ENCODE assay signal across 1 cellular context in the genomic region with DNA sequence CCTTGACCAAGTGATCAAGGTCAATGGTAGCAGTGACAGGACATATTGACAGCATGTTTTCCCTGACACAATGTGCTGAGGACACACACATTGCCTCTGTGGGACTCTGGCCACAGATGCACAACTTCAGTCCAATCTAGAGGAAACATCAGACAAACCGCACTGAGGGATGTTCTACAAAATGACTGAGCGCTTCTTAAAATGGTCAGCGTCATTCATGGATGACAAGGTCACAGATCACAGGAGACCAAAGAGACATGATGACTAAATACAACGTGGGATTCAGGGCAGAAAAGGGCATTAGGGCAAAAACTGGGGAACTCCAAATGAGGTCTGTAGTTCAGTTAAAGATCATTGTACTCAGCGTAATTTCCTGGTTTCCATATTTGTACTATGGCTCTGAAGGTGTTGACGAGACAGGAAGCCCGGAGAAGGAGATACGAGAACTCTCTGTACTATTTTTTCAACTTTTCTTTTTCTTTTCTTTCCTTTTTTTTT.
A peak's percentile ranks its signal among the peaks of the same experiment; 100 is the strongest.
TF ChIP-seq lines count a peak whose summit lies in the region.

No MANE protein-coding gene starts in this region.

TF ChIP-seq in K562, 482 proteins besides CTCF, POLR2A, EP300 and RAD21 (continued from another document and continues in another):
- TF ChIP-seq, protein P1, sequence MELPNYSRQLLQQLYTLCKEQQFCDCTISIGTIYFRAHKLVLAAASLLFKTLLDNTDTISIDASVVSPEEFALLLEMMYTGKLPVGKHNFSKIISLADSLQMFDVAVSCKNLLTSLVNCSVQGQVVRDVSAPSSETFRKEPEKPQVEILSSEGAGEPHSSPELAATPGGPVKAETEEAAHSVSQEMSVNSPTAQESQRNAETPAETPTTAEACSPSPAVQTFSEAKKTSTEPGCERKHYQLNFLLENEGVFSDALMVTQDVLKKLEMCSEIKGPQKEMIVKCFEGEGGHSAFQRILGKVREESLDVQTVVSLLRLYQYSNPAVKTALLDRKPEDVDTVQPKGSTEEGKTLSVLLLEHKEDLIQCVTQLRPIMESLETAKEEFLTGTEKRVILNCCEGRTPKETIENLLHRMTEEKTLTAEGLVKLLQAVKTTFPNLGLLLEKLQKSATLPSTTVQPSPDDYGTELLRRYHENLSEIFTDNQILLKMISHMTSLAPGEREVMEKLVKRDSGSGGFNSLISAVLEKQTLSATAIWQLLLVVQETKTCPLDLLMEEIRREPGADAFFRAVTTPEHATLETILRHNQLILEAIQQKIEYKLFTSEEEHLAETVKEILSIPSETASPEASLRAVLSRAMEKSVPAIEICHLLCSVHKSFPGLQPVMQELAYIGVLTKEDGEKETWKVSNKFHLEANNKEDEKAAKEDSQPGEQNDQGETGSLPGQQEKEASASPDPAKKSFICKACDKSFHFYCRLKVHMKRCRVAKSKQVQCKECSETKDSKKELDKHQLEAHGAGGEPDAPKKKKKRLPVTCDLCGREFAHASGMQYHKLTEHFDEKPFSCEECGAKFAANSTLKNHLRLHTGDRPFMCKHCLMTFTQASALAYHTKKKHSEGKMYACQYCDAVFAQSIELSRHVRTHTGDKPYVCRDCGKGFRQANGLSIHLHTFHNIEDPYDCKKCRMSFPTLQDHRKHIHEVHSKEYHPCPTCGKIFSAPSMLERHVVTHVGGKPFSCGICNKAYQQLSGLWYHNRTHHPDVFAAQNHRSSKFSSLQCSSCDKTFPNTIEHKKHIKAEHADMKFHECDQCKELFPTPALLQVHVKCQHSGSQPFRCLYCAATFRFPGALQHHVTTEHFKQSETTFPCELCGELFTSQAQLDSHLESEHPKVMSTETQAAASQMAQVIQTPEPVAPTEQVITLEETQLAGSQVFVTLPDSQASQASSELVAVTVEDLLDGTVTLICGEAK (IDR thresholded peaks at IDR 0.05), result no peak
- TF ChIP-seq, protein P1 (CRISPR knock-in tag; IDR thresholded peaks at IDR 0.05), result no peak
- TF ChIP-seq SRSF3 (IDR thresholded peaks at IDR 0.05; ENCODE audit: insufficient read depth, low read length) (no peak), CREM (IDR thresholded peaks at IDR 0.05; ENCODE audit: low read depth) (peak; percentile 73), YY1 (IDR thresholded peaks at IDR 0.05; ENCODE audit: borderline replicate concordance in 1 of 3, control insufficient read depth in 1 of 3, extremely low read depth in 1 of 3, insufficient read depth in 3 of 3, insufficient read length in 1 of 3, insufficient replicate concordance in 2 of 3, low read depth in 1 of 3, low read length in 2 of 3) (peak in 1 of 3 experiments; percentile 54), TARDBP (IDR thresholded peaks at IDR 0.05) (no peak), SMARCC2 (IDR thresholded peaks at IDR 0.05; ENCODE audit: low read depth) (no peak), ZNF134 (CRISPR knock-in tag; conservative IDR thresholded peaks at IDR 0.05) (no peak), E2F3 (CRISPR knock-in tag; IDR thresholded peaks at IDR 0.05) (no peak), BDP1 (IDR thresholded peaks at IDR 0.05; ENCODE audit: insufficient read depth, insufficient read length) (no peak), DPF2 (IDR thresholded peaks at IDR 0.05) (peak; percentile 38; the same call in 1 of the 2 replicates), SAFB2 (IDR thresholded peaks at IDR 0.05; ENCODE audit: borderline replicate concordance, low read depth, low read length, severe bottlenecking) (no peak), SETDB1 (IDR thresholded peaks at IDR 0.05; ENCODE audit: low read length) (no peak), FOSL1 (tag; conservative IDR thresholded peaks at IDR 0.05) (peak; percentile 70), BRD9 (IDR thresholded peaks at IDR 0.05; ENCODE audit: low read depth, partially characterized antibody) (no peak), EWSR1 (IDR thresholded peaks at IDR 0.05; ENCODE audit: borderline replicate concordance, low read depth, partially characterized antibody) (no peak), XRCC4 (IDR thresholded peaks at IDR 0.05; ENCODE audit: extremely low read depth, insufficient read depth, insufficient read length) (no peak)
- TF ChIP-seq, protein P2, sequence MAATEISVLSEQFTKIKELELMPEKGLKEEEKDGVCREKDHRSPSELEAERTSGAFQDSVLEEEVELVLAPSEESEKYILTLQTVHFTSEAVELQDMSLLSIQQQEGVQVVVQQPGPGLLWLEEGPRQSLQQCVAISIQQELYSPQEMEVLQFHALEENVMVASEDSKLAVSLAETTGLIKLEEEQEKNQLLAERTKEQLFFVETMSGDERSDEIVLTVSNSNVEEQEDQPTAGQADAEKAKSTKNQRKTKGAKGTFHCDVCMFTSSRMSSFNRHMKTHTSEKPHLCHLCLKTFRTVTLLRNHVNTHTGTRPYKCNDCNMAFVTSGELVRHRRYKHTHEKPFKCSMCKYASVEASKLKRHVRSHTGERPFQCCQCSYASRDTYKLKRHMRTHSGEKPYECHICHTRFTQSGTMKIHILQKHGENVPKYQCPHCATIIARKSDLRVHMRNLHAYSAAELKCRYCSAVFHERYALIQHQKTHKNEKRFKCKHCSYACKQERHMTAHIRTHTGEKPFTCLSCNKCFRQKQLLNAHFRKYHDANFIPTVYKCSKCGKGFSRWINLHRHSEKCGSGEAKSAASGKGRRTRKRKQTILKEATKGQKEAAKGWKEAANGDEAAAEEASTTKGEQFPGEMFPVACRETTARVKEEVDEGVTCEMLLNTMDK (IDR thresholded peaks at IDR 0.05; ENCODE audit: borderline replicate concordance, insufficient read depth, low read depth, low read length, poor library complexity, severe bottlenecking), result no peak
- TF ChIP-seq, protein P3, sequence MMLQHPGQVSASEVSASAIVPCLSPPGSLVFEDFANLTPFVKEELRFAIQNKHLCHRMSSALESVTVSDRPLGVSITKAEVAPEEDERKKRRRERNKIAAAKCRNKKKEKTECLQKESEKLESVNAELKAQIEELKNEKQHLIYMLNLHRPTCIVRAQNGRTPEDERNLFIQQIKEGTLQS (IDR thresholded peaks at IDR 0.05), result peak; percentile 74
- TF ChIP-seq, protein P3 (CRISPR knock-in tag; conservative IDR thresholded peaks at IDR 0.05), result no peak
- TF ChIP-seq, protein P4, sequence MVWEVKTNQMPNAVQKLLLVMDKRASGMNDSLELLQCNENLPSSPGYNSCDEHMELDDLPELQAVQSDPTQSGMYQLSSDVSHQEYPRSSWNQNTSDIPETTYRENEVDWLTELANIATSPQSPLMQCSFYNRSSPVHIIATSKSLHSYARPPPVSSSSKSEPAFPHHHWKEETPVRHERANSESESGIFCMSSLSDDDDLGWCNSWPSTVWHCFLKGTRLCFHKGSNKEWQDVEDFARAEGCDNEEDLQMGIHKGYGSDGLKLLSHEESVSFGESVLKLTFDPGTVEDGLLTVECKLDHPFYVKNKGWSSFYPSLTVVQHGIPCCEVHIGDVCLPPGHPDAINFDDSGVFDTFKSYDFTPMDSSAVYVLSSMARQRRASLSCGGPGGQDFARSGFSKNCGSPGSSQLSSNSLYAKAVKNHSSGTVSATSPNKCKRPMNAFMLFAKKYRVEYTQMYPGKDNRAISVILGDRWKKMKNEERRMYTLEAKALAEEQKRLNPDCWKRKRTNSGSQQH (CRISPR knock-in tag; IDR thresholded peaks at IDR 0.05), result no peak
- TF ChIP-seq, protein P5, sequence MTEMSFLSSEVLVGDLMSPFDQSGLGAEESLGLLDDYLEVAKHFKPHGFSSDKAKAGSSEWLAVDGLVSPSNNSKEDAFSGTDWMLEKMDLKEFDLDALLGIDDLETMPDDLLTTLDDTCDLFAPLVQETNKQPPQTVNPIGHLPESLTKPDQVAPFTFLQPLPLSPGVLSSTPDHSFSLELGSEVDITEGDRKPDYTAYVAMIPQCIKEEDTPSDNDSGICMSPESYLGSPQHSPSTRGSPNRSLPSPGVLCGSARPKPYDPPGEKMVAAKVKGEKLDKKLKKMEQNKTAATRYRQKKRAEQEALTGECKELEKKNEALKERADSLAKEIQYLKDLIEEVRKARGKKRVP (CRISPR knock-in tag; IDR thresholded peaks at IDR 0.05), result no peak
- TF ChIP-seq, protein P6, sequence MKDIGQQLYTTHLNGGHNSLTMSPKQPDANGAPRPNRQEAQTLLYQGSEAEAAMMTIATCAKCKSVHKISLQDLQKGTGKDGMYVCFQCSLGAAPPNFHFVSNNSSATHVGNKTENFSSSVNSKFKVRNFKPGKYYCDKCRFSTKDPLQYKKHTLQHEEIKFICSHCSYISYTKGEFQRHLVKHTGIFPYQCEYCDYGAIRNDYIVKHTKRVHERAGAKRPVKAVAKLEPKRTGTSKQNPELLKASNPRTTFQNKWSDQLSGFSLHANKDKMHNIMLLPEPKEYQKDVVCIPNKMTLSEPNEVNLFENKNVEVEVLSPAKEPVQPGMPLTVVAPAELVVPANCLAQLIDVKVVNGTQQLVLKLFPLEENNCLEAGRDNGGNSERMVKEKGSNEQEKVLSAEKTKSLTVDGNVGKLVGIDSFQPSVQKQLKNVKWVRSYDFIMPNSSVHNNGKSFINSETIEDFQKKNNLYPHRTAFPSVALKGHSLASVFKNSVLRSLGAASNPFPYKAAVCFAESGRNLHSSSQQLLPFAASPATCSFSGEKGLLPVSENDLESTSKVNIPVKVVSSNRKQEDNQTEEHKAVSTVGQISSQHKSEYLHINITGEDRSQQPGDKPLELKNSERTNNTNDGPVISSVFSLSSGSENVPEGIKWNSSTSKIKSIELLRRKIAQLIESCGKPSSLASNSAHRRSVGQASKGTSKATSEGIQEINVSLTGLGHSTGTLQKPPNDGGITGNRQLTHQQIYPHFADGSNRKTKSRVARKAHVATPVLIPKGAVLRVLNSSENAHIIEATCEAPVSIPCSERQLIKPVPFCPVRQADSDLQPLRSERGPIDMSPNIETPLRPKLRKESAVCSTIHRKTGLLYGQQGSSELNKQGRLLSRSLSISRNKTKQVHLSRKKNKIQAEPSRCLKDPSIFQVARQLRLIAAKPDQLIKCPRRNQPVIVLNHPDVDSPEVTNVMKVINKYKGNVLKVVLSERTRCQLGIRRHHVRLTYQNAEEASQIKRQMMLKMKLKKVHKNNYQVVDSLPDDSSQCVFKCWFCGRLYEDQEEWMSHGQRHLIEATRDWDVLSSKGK (CRISPR knock-in tag; IDR thresholded peaks at IDR 0.05), result no peak
